In genomic region chr1:201307239-201307638, GRCh38 we compare ENCODE assay signal across 19 cellular contexts. TPM values are rescaled to one million over a fixed set of nuclear protein-coding genes. Genes with fewer than 3 reads are reported as not detected.
A peak's percentile ranks its signal among the peaks of the same experiment; 100 is the strongest.
DNase-seq lines count a peak whose midpoint lies in the region; ATAC-seq and TF ChIP-seq lines count a peak whose summit lies in the region.
"Had no signal": no experiment of that assay in that cellular context is flagged by ENCODE, and none has a peak within 500 bp of the region (broad histone marks: within the 10 kb centered on the region; RNA-seq: fewer than 3 reads in every experiment).

No MANE protein-coding gene starts in this region.

- TF ChIP-seq POLR2A in suprapubic skin (IDR thresholded peaks at IDR 0.05) = no peak

- TF ChIP-seq CTCF in RWPE1 (conservative IDR thresholded peaks at IDR 0.05; ENCODE audit: low read depth) (no peak), fibroblast of mammary gland (conservative IDR thresholded peaks at IDR 0.05; ENCODE audit: control insufficient read depth, insufficient read depth, low read depth, low read length) (no peak), suprapubic skin (IDR thresholded peaks at IDR 0.05) (no peak), Calu3 (IDR thresholded peaks at IDR 0.05; ENCODE audit: unreplicated experiment) (no peak)

- no CpG with 5 or more reads among the region's 9 CpGs for WGBS in suprapubic skin

- no peaks in the 10 kb centered on the region for H3K9me3 Mint-ChIP-seq in activated naive CD4-positive, alpha-beta T cell treated with anti-CD3 and anti-CD28 coated beads, Interleukin-2, amount 50 U/mL, for 72 hours
- H3K9me3 Mint-ChIP-seq in stimulated activated naive B cell treated with anti-CD40 and anti-IgM and Interleukin-4, amounts not matched to agents 10 μg/mL and 1 μg/mL and 100 μg/mL, for 72 hours = no peaks in the 10 kb centered on the region
- no peaks in the 10 kb centered on the region for H3K9me3 Mint-ChIP-seq in activated CD4-positive, alpha-beta memory T cell treated with anti-CD3 and anti-CD28 coated beads, Interleukin-2, amount 10 ng/mL, durations not matched to agents 7 days and 5 days
- no peaks in the 10 kb centered on the region for H3K9me3 Mint-ChIP-seq in Calu3 (ENCODE audit: low read depth, unreplicated experiment)
- H3K9me3 Mint-ChIP-seq: T-helper 2 cell treated with Interferon-gamma antibody and Interleukin-4, amounts not matched to agents 5 μg/mL and 100 μg/mL, for 36 hours had no signal

- ATAC-seq in activated naive CD4-positive, alpha-beta T cell treated with anti-CD3 and anti-CD28 coated beads, Interleukin-2, amount 50 U/mL, for 72 hours = no peak
- ATAC-seq in stimulated activated naive B cell treated with anti-CD40 and anti-IgM and Interleukin-4, amounts not matched to agents 10 μg/mL and 1 μg/mL and 100 μg/mL, for 72 hours (replicated peaks) = no peak
- ATAC-seq: activated CD8-positive, alpha-beta memory T cell treated with anti-CD3 and anti-CD28 coated beads, Interleukin-2, amount 10 ng/mL, durations not matched to agents 7 days and 5 days had no signal

- no peaks in the 10 kb centered on the region for H3K36me3 Mint-ChIP-seq in activated naive CD4-positive, alpha-beta T cell treated with anti-CD3 and anti-CD28 coated beads, Interleukin-2, amount 50 U/mL, for 72 hours
- no peaks in the 10 kb centered on the region for H3K36me3 Mint-ChIP-seq in stimulated activated naive B cell treated with anti-CD40 and anti-IgM and Interleukin-4, amounts not matched to agents 10 μg/mL and 1 μg/mL and 100 μg/mL, for 72 hours
- no peaks in the 10 kb centered on the region for H3K36me3 Mint-ChIP-seq in activated CD4-positive, alpha-beta memory T cell treated with anti-CD3 and anti-CD28 coated beads, Interleukin-2, amount 10 ng/mL, durations not matched to agents 7 days and 5 days (ENCODE audit: low read depth)
- H3K36me3 Mint-ChIP-seq in Calu3 (ENCODE audit: insufficient read depth, unreplicated experiment) = peaks cover 20% of the 10 kb centered on the region
- H3K36me3 Mint-ChIP-seq: activated CD8-positive, alpha-beta memory T cell treated with anti-CD3 and anti-CD28 coated beads, Interleukin-2, amount 10 ng/mL, durations not matched to agents 7 days and 5 days had no signal

- DNase-seq in ELR (ENCODE audit: low read depth) (peak; percentile 62), RWPE1 (ENCODE audit: low spot score) (peak; percentile 83), fibroblast of mammary gland (ENCODE audit: low read depth) (peak; percentile 52), suprapubic skin (ENCODE audit: low spot score in 2 of 2) (no peak), Calu3 (no peak)
- DNase-seq in activated naive CD4-positive, alpha-beta T cell treated with anti-CD3 and anti-CD28 coated beads, Interleukin-2, amount 50 U/mL, for 72 hours (ENCODE audit: low spot score in 2 of 2) = no peak
- no peak for DNase-seq in stimulated activated naive B cell treated with anti-CD40 and anti-IgM and Interleukin-4, amounts not matched to agents 10 μg/mL and 1 μg/mL and 100 μg/mL, for 72 hours
- DNase-seq in activated CD4-positive, alpha-beta memory T cell treated with anti-CD3 and anti-CD28 coated beads, Interleukin-2, amount 10 ng/mL, durations not matched to agents 7 days and 5 days = no peak
- DNase-seq: activated CD4-positive, alpha-beta T cell treated with anti-CD3 and anti-CD28 coated beads for 1 hour; activated CD8-positive, alpha-beta memory T cell treated with anti-CD3 and anti-CD28 coated beads, Interleukin-2, amount 10 ng/mL, durations not matched to agents 7 days and 5 days; activated effector memory CD4-positive, alpha-beta T cell treated with anti-CD3 and anti-CD28 coated beads, Interleukin-2, amount 50 U/mL, for 16 hours; AML-193; GDM1; midbrain; NCI-H1694; SK-N-SH; stimulated activated CD4-positive, alpha-beta T cell treated with anti-CD3 and anti-CD28 coated beads, Interleukin-12 subunit alpha, Interleukin-12 subunit beta, amount 100 ng/mL, for 4 hours had no signal

- no peak overlapping the region for H3K27ac Mint-ChIP-seq in activated naive CD4-positive, alpha-beta T cell treated with anti-CD3 and anti-CD28 coated beads, Interleukin-2, amount 50 U/mL, for 72 hours
- H3K27ac Mint-ChIP-seq in stimulated activated naive B cell treated with anti-CD40 and anti-IgM and Interleukin-4, amounts not matched to agents 10 μg/mL and 1 μg/mL and 100 μg/mL, for 72 hours = no peak overlapping the region
- H3K27ac Mint-ChIP-seq in activated CD4-positive, alpha-beta memory T cell treated with anti-CD3 and anti-CD28 coated beads, Interleukin-2, amount 10 ng/mL, durations not matched to agents 7 days and 5 days = no peak overlapping the region
- no peak overlapping the region for H3K27ac Mint-ChIP-seq in Calu3 (ENCODE audit: unreplicated experiment)
- H3K27ac Mint-ChIP-seq: activated CD8-positive, alpha-beta memory T cell treated with anti-CD3 and anti-CD28 coated beads, Interleukin-2, amount 10 ng/mL, durations not matched to agents 7 days and 5 days; T-helper 2 cell treated with Interferon-gamma antibody and Interleukin-4, amounts not matched to agents 5 μg/mL and 100 μg/mL, for 36 hours had no signal

- BruUV-seq in Calu3 (replicated peaks; lab: Mats Ljungman, UMichigan) = no TSS peak

- CTCF ChIA-PET in RWPE1 (lab: Yijun Ruan, JAX) = interaction anchor here (0.6 to 6.5 kb wide), 5 partner anchors 17 to 54 kb away, joined by 3 to 46 read pairs (median 10); no protein-coding TSS in a partner anchor
- CTCF ChIA-PET in activated CD4-positive, alpha-beta memory T cell treated with anti-CD3 and anti-CD28 coated beads, Interleukin-2, amount 10 ng/mL, durations not matched to agents 7 days and 5 days (lab: Charles Lee) = no interaction called here
- CTCF ChIA-PET in Calu3 (lab: Charles Lee) = interaction anchor here (0.9 to 2.6 kb wide), 6 partner anchors 10 to 41 kb away, joined by 4 to 8 read pairs (median 5); partner anchors contain the start of gene PKP1

- H3K27me3 Mint-ChIP-seq in stimulated activated naive B cell treated with anti-CD40 and anti-IgM and Interleukin-4, amounts not matched to agents 10 μg/mL and 1 μg/mL and 100 μg/mL, for 72 hours = peaks cover 25 to 33% of the 10 kb centered on the region in 2 donors
- peaks cover 22% of the 10 kb centered on the region for H3K27me3 Mint-ChIP-seq in activated CD4-positive, alpha-beta memory T cell treated with anti-CD3 and anti-CD28 coated beads, Interleukin-2, amount 10 ng/mL, durations not matched to agents 7 days and 5 days
- H3K27me3 Mint-ChIP-seq in Calu3 (ENCODE audit: unreplicated experiment) = no peaks in the 10 kb centered on the region

- H3K4me3 ChIP-seq in fibroblast of mammary gland (ENCODE audit: control insufficient read depth, low read depth, low read length) (no peak overlapping the region), suprapubic skin (no peak overlapping the region)
- H3K4me3 ChIP-seq: esophagus muscularis mucosa had no signal

- POLR2A ChIA-PET in RWPE1 (lab: Yijun Ruan, JAX; ENCODE audit: low non-redundant PET) = interaction anchor here (0.5 to 4.6 kb wide), 2 partner anchors 24 to 46 kb away, joined by 4 to 31 read pairs; partner anchors contain the start of gene PKP1
- POLR2A ChIA-PET in activated CD4-positive, alpha-beta memory T cell treated with anti-CD3 and anti-CD28 coated beads, Interleukin-2, amount 10 ng/mL, durations not matched to agents 7 days and 5 days (lab: Charles Lee) = no interaction called here

- TF ChIP-seq EP300 in suprapubic skin (IDR thresholded peaks at IDR 0.05) = no peak

- H3K36me3 ChIP-seq in suprapubic skin = no peaks in the 10 kb centered on the region
- H3K36me3 ChIP-seq: esophagus muscularis mucosa had no signal

- H3K9me3 ChIP-seq in suprapubic skin = no peaks in the 10 kb centered on the region
- H3K9me3 ChIP-seq: esophagus muscularis mucosa, SK-N-SH had no signal

- H3K4me1 ChIP-seq in suprapubic skin = peaks cover 98% of the 10 kb centered on the region

- intact Hi-C loops in Calu3 (cut with micrococcal nuclease; ENCODE audit: unreplicated experiment) = loop anchor here (5.0 kb wide), 1 partner anchor 40 kb away; no protein-coding TSS in a partner anchor

- peaks cover 0 to 5% of the 10 kb centered on the region in 2 donors for H3K4me1 Mint-ChIP-seq in stimulated activated naive B cell treated with anti-CD40 and anti-IgM and Interleukin-4, amounts not matched to agents 10 μg/mL and 1 μg/mL and 100 μg/mL, for 72 hours
- H3K4me1 Mint-ChIP-seq in activated CD4-positive, alpha-beta memory T cell treated with anti-CD3 and anti-CD28 coated beads, Interleukin-2, amount 10 ng/mL, durations not matched to agents 7 days and 5 days = no peaks in the 10 kb centered on the region
- peaks cover 41% of the 10 kb centered on the region for H3K4me1 Mint-ChIP-seq in Calu3 (ENCODE audit: low read depth, unreplicated experiment)

- H3K27ac ChIP-seq in RWPE1 = peak overlapping the region; percentile 100
- peak overlapping the region; percentile 89 for H3K27ac ChIP-seq in suprapubic skin
- H3K27ac ChIP-seq: esophagus muscularis mucosa had no signal

- no peaks in the 10 kb centered on the region for H3K27me3 ChIP-seq in suprapubic skin

- no peak overlapping the region for H3K4me3 Mint-ChIP-seq in stimulated activated naive B cell treated with anti-CD40 and anti-IgM and Interleukin-4, amounts not matched to agents 10 μg/mL and 1 μg/mL and 100 μg/mL, for 72 hours
- no peak overlapping the region for H3K4me3 Mint-ChIP-seq in activated CD4-positive, alpha-beta memory T cell treated with anti-CD3 and anti-CD28 coated beads, Interleukin-2, amount 10 ng/mL, durations not matched to agents 7 days and 5 days
- no peak overlapping the region for H3K4me3 Mint-ChIP-seq in Calu3 (ENCODE audit: low read depth, unreplicated experiment)
- H3K4me3 Mint-ChIP-seq: activated CD8-positive, alpha-beta memory T cell treated with anti-CD3 and anti-CD28 coated beads, Interleukin-2, amount 10 ng/mL, durations not matched to agents 7 days and 5 days; T-helper 2 cell treated with Interferon-gamma antibody and Interleukin-4, amounts not matched to agents 5 μg/mL and 100 μg/mL, for 36 hours had no signal

RNA-seq across cellular contexts. Expression of gene PKP1, which starts 23.9 kb away (rescaled TPM):
- total RNA-seq in suprapubic skin (1,000 to 10,000 TPM in 3 of 4 donors, 100 to 1,000 TPM in 1; 888 to 1,187 (median 1,096) TPM), Calu3 (2022) (0.09 and 0.17 TPM in 2 replicates)
- total RNA-seq in activated naive CD4-positive, alpha-beta T cell treated with anti-CD3 and anti-CD28 coated beads, Interleukin-2, amount 50 U/mL, for 72 hours = not detected
- total RNA-seq in activated CD4-positive, alpha-beta memory T cell treated with anti-CD3 and anti-CD28 coated beads, Interleukin-2, amount 10 ng/mL, durations not matched to agents 7 days and 5 days = not detected
- total RNA-seq: activated CD8-positive, alpha-beta memory T cell treated with anti-CD3 and anti-CD28 coated beads, Interleukin-2, amount 10 ng/mL, durations not matched to agents 7 days and 5 days had no signal

Comparison
In these comparisons a context has a peak if more than half of its experiments do, and no peak if none do; other contexts are left out.
1. DNase-seq: peak in ELR (single experiment), RWPE1 (single experiment) and fibroblast of mammary gland (single experiment); none in suprapubic skin (0 of 2), activated naive CD4-positive, alpha-beta T cell treated with anti-CD3 and anti-CD28 coated beads, Interleukin-2, amount 50 U/mL, for 72 hours (0 of 2), stimulated activated naive B cell treated with anti-CD40 and anti-IgM and Interleukin-4, amounts not matched to agents 10 μg/mL and 1 μg/mL and 100 μg/mL, for 72 hours (single experiment), activated CD4-positive, alpha-beta memory T cell treated with anti-CD3 and anti-CD28 coated beads, Interleukin-2, amount 10 ng/mL, durations not matched to agents 7 days and 5 days (single experiment) and Calu3 (single experiment).
2. RNA of gene PKP1, which starts 23.9 kb away (total RNA-seq): 888 to 1,187 TPM in suprapubic skin; 0.09 to 0.17 TPM in Calu3, not detected in activated naive CD4-positive, alpha-beta T cell treated with anti-CD3 and anti-CD28 coated beads, Interleukin-2, amount 50 U/mL, for 72 hours and not detected in activated CD4-positive, alpha-beta memory T cell treated with anti-CD3 and anti-CD28 coated beads, Interleukin-2, amount 10 ng/mL, durations not matched to agents 7 days and 5 days; every median in the first group is over 100 times any median in the second.